8 cellular contexts compared by ENCODE assay signal in genomic region chr9:89941875-89942274, GRCh38.
DNase-seq lines count a peak whose midpoint lies in the region; ATAC-seq and TF ChIP-seq lines count a peak whose summit lies in the region.
"Had no signal": no experiment of that assay in that cellular context is flagged by ENCODE, and none has a peak within 500 bp of the region (broad histone marks: within the 10 kb centered on the region; RNA-seq: fewer than 3 reads in every experiment).

No MANE protein-coding gene starts in this region.

- no peaks in the 10 kb centered on the region for H3K9me3 ChIP-seq in skeletal muscle tissue (ENCODE audit: control insufficient read depth in 3 of 3, low read length in 3 of 3)
- H3K9me3 ChIP-seq: neutrophil had no signal

- peak overlapping the region; percentile 35 to 60 (median 57) for H3K9ac ChIP-seq in skeletal muscle tissue (ENCODE audit: low read depth in 1 of 3, low read length in 3 of 3)

- DNase-seq in H4 (ENCODE audit: low spot score): peak; percentile 71
- DNase-seq in NCI-H2171 (lab: John Stamatoyannopoulos, UW): peak; percentile 53
- peak; percentile 68 for DNase-seq in fibroblast of mammary gland (ENCODE audit: low read depth)

- peak overlapping the region; percentile 89 for H3K27ac ChIP-seq in skeletal muscle tissue (ENCODE audit: low read depth, low read length)
- H3K27ac ChIP-seq: neutrophil had no signal

- no peak for ATAC-seq in HG02763 (IDR thresholded peaks at IDR 0.05; ENCODE audit: unreplicated experiment)
- no peak for ATAC-seq in GM18909 (IDR thresholded peaks at IDR 0.05; ENCODE audit: poor library complexity, unreplicated experiment)
- ATAC-seq in GM19035 (IDR thresholded peaks at IDR 0.05; ENCODE audit: unreplicated experiment): no peak

- no peaks in the 10 kb centered on the region for H3K36me3 ChIP-seq in skeletal muscle tissue (ENCODE audit: control insufficient read depth in 3 of 3, insufficient read depth in 3 of 3, low read length in 3 of 3)
- H3K36me3 ChIP-seq: neutrophil had no signal

- peaks cover 20 to 47% (median 27%) of the 10 kb centered on the region in 3 donors for H3K4me1 ChIP-seq in skeletal muscle tissue (ENCODE audit: control insufficient read depth in 3 of 3, insufficient read depth in 3 of 3, low read length in 3 of 3)

- no peak for TF ChIP-seq CTCF in fibroblast of mammary gland (conservative IDR thresholded peaks at IDR 0.05; ENCODE audit: control insufficient read depth, insufficient read depth, low read depth, low read length)

- H3K4me3 ChIP-seq in fibroblast of mammary gland (ENCODE audit: control insufficient read depth, low read depth, low read length) (no peak overlapping the region), skeletal muscle tissue (ENCODE audit: low read length in 3 of 3) (peak overlapping the region in 1 of 3 donors; percentile 30)

- no peaks in the 10 kb centered on the region for H3K27me3 ChIP-seq in skeletal muscle tissue (ENCODE audit: control insufficient read depth in 3 of 3, insufficient read depth in 3 of 3, low read length in 3 of 3)
- H3K27me3 ChIP-seq: neutrophil had no signal
